21 cellular contexts compared by ENCODE assay signal in the genomic region with DNA sequence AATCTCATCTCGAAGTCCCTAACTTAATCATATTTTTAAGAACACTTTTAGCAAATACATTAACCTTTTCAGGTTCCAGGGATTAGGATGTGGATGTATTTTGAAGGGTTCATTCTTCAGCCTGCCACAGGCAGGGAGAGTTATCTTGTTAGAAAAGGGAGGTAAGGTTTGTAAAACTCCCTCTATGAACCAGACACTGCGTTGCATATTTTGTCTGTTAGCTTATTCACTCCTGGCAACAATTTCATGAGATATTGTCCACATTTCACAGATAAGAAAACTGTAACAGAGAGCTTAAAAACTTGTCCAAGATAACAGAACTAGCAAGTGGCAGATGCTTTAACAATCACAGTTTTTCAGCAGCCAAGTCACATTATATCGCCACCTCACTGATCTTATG.
"Had no signal": no experiment of that assay in that cellular context is flagged by ENCODE, and none has a peak within 500 bp of the region (broad histone marks: within the 10 kb centered on the region; RNA-seq: fewer than 3 reads in every experiment).

No MANE protein-coding gene starts in this region.

- H3K36me3 Mint-ChIP-seq: activated naive CD4-positive, alpha-beta T cell treated with anti-CD3 and anti-CD28 coated beads, Interleukin-2, amount 50 U/mL, for 72 hours; stimulated activated naive B cell treated with anti-CD40 and anti-IgM and Interleukin-4, amounts not matched to agents 10 μg/mL and 1 μg/mL and 100 μg/mL, for 72 hours; T-cell had no signal

- H3K27ac ChIP-seq: body of pancreas, left lung, tibial artery had no signal

- H3K27me3 ChIP-seq: body of pancreas, left lung, tibial artery had no signal

- H3K27ac Mint-ChIP-seq: activated CD8-positive, alpha-beta T cell treated with anti-CD3 and anti-CD28 coated beads for 36 hours; activated naive CD4-positive, alpha-beta T cell treated with anti-CD3 and anti-CD28 coated beads, Interleukin-2, amount 50 U/mL, for 72 hours; dendritic cell treated with granulocyte-macrophage colony-stimulating factor and Interleukin-4, amounts not matched to agents 40 ng/mL and 50 ng/mL, for 4 days; naive thymus-derived CD4-positive, alpha-beta T cell; stimulated activated naive B cell treated with anti-CD40 and anti-IgM and Interleukin-4, amounts not matched to agents 10 μg/mL and 1 μg/mL and 100 μg/mL, for 72 hours; T-cell had no signal

- DNase-seq: activated CD4-positive, alpha-beta T cell treated with anti-CD3 and anti-CD28 coated beads for 48 hours; activated CD8-positive, alpha-beta memory T cell treated with anti-CD3 and anti-CD28 coated beads, Interleukin-2, amount 50 U/mL, for 4 hours; activated CD8-positive, alpha-beta T cell treated with anti-CD3 and anti-CD28 coated beads for 36 hours; activated effector memory CD4-positive, alpha-beta T cell treated with anti-CD3 and anti-CD28 coated beads, Interleukin-2, amount 50 U/mL, for 16 hours; activated T-cell treated with anti-CD3 and anti-CD28 coated beads, Interleukin-2, amount 50 U/mL, for 48 hours; amniotic stem cell; body of pancreas; cerebellar nuclear complex; effector memory CD4-positive, alpha-beta T cell; islet precursor cell; left lung; naive thymus-derived CD4-positive, alpha-beta T cell; posterior cingulate gyrus; SK-N-SH; stimulated activated CD4-positive, alpha-beta T cell treated with anti-CD3 and anti-CD28 coated beads, Interleukin-2, amount 100 ng/mL, for 48 hours; stimulated activated naive B cell treated with anti-CD40 and anti-IgM and Interleukin-4, amounts not matched to agents 10 μg/mL and 1 μg/mL and 100 μg/mL, for 72 hours; T-cell; tibial artery had no signal

- ATAC-seq: activated CD8-positive, alpha-beta T cell treated with anti-CD3 and anti-CD28 coated beads for 36 hours; activated naive CD4-positive, alpha-beta T cell treated with anti-CD3 and anti-CD28 coated beads, Interleukin-2, amount 50 U/mL, for 72 hours; body of pancreas; left lung; naive thymus-derived CD4-positive, alpha-beta T cell; stimulated activated naive B cell treated with anti-CD40 and anti-IgM and Interleukin-4, amounts not matched to agents 10 μg/mL and 1 μg/mL and 100 μg/mL, for 72 hours; T-cell; WTC11 had no signal

- H3K4me3 Mint-ChIP-seq: activated CD8-positive, alpha-beta T cell treated with anti-CD3 and anti-CD28 coated beads for 36 hours; dendritic cell treated with granulocyte-macrophage colony-stimulating factor and Interleukin-4, amounts not matched to agents 40 ng/mL and 50 ng/mL, for 4 days; naive thymus-derived CD4-positive, alpha-beta T cell; stimulated activated naive B cell treated with anti-CD40 and anti-IgM and Interleukin-4, amounts not matched to agents 10 μg/mL and 1 μg/mL and 100 μg/mL, for 72 hours; T-cell; WTC11 had no signal

- H3K36me3 ChIP-seq: left lung, tibial artery had no signal

- H3K4me3 ChIP-seq: body of pancreas, left lung, tibial artery had no signal

- H3K9me3 ChIP-seq: body of pancreas, left lung, SK-N-SH, tibial artery had no signal

- H3K4me1 Mint-ChIP-seq: naive thymus-derived CD4-positive, alpha-beta T cell; stimulated activated naive B cell treated with anti-CD40 and anti-IgM and Interleukin-4, amounts not matched to agents 10 μg/mL and 1 μg/mL and 100 μg/mL, for 72 hours; T-cell had no signal

- H3K27me3 Mint-ChIP-seq: dendritic cell treated with granulocyte-macrophage colony-stimulating factor and Interleukin-4, amounts not matched to agents 40 ng/mL and 50 ng/mL, for 4 days had no signal

- H3K4me1 ChIP-seq: left lung, tibial artery had no signal
